Comparison of ENCODE assay signal across 30 cellular contexts in the genomic region with DNA sequence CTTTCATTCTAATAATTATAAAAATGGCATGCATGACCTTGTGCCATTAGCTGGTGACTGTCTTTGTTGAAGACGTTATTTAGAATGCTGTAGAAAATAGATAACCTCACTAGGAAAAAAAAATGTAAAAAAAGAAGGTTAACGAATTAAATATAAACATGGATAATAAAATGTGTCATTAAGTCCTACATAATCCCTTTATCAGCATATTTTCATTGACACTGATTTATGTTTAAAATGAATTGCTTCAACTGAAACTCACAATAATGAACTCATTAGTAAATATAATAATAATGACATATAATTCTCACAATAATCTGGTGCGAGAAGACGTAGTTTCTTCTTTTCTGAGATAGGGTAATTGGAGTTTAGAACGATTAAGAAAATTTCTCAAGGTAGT. TPM values are rescaled to one million over a fixed set of nuclear protein-coding genes. Genes with fewer than 3 reads are reported as not detected.
A peak's percentile ranks its signal among the peaks of the same experiment; 100 is the strongest.
DNase-seq lines count a peak whose midpoint lies in the region; ATAC-seq, FAIRE-seq and TF ChIP-seq lines count a peak whose summit lies in the region.
"Had no signal": no experiment of that assay in that cellular context is flagged by ENCODE, and none has a peak within 500 bp of the region (broad histone marks: within the 10 kb centered on the region; RNA-seq: fewer than 3 reads in every experiment).

No MANE protein-coding gene starts in this region.

- TF ChIP-seq EP300 in HepG2 (IDR thresholded peaks at IDR 0.05; ENCODE audit: low read depth in 2 of 2, low read length in 2 of 2) (no peak), HepG2 (CRISPR knock-in tag; IDR thresholded peaks at IDR 0.05; ENCODE audit: borderline replicate concordance) (no peak), K562 (IDR thresholded peaks at IDR 0.05; ENCODE audit: low read length) (no peak), SK-N-SH (IDR thresholded peaks at IDR 0.05; ENCODE audit: borderline replicate concordance in 1 of 2, low read depth in 1 of 2, low read length in 1 of 2) (no peak)

- no peaks in the 10 kb centered on the region for H3F3A ChIP-seq in SK-N-SH (replicated peaks; ENCODE audit: insufficient read depth)

- H3K4me1 ChIP-seq in HepG2 (ENCODE audit: insufficient read depth, low read length): no peaks in the 10 kb centered on the region
- no peaks in the 10 kb centered on the region for H3K4me1 ChIP-seq in right lobe of liver
- peaks cover 7% of the 10 kb centered on the region for H3K4me1 ChIP-seq in OCI-LY7 (ENCODE audit: insufficient read depth, low read length, poor library complexity, severe bottlenecking)
- no peaks in the 10 kb centered on the region for H3K4me1 ChIP-seq in K562 (replicated peaks in 1 of 2; ENCODE audit: control insufficient read depth in 2 of 2, insufficient read depth in 2 of 2, low read length in 2 of 2)
- no peaks in the 10 kb centered on the region for H3K4me1 ChIP-seq in SK-N-SH (ENCODE audit: control insufficient read depth in 1 of 2, insufficient read depth in 2 of 2, low read depth in 1 of 2, low read length in 1 of 2)
- H3K4me1 ChIP-seq: BE2C, BLaER1 had no signal

- FAIRE-seq in HepG2 (lab: Jason Lieb, UNC): no peak
- FAIRE-seq in K562 (lab: Jason Lieb, UNC): no peak
- FAIRE-seq: GM12878, GM12892, GM18507, GM19239 had no signal

- H3K79me2 ChIP-seq in HepG2 (ENCODE audit: insufficient read depth, low read length): no peaks in the 10 kb centered on the region
- no peaks in the 10 kb centered on the region for H3K79me2 ChIP-seq in OCI-LY7 (ENCODE audit: insufficient read depth, low read depth, low read length)
- H3K79me2 ChIP-seq in K562 (ENCODE audit: control insufficient read depth, insufficient read depth, low read length): no peaks in the 10 kb centered on the region
- H3K79me2 ChIP-seq in SK-N-SH (ENCODE audit: insufficient read depth): no peaks in the 10 kb centered on the region

- no peaks in the 10 kb centered on the region for H3K9me1 ChIP-seq in K562 (ENCODE audit: control insufficient read depth, insufficient read depth, low read length)

- no peak for DNase-seq in HepG2 (ENCODE audit: low spot score)
- DNase-seq in right lobe of liver: no peak
- no peak for DNase-seq in OCI-LY7 (ENCODE audit: low spot score)
- DNase-seq in K562 (ENCODE audit: extremely low read depth in 1 of 4, low spot score in 3 of 4): no peak
- DNase-seq in caudate nucleus (lab: John Stamatoyannopoulos, UW): no peak
- no peak for DNase-seq in SK-N-SH
- DNase-seq in NK-92 (lab: John Stamatoyannopoulos, UW; ENCODE audit: unreplicated experiment): no peak
- DNase-seq: ACHN; BE2C; C1 segment of cervical spinal cord; CD4-positive, alpha-beta memory T cell; CD4-positive, CD25-positive, alpha-beta regulatory T cell; CD8-positive, alpha-beta memory T cell; COR-L47; DMS 273 treated with DMSO at 0.1 percent for 48 hours; DMS153; DMS53; DMS79; DND-41; EL; GDM1 had no signal

- POLR2A ChIA-PET in HepG2 (lab: Yijun Ruan, JAX) (no interaction called here), OCI-LY7 (lab: Charles Lee) (interaction anchor here (0.8 to 1.4 kb wide), 3 partner anchors 23 to 103 kb away, joined by 3 to 7 read pairs (median 5); no protein-coding TSS in a partner anchor), K562 (lab: Yijun Ruan, JAX) (no interaction called here), SK-N-SH (lab: Yijun Ruan, JAX) (no interaction called here)

- H4K20me1 ChIP-seq in HepG2 (ENCODE audit: insufficient read depth, low read length) (no peaks in the 10 kb centered on the region), OCI-LY7 (ENCODE audit: insufficient read depth, low read length) (no peaks in the 10 kb centered on the region), K562 (replicated peaks; ENCODE audit: control insufficient read depth, insufficient read depth, low read length) (no peaks in the 10 kb centered on the region), SK-N-SH (ENCODE audit: insufficient read depth) (no peaks in the 10 kb centered on the region)
- H4K20me1 ChIP-seq: BLaER1 had no signal

- H3K9me2 ChIP-seq in OCI-LY7 (ENCODE audit: insufficient read depth, low read length) (no peaks in the 10 kb centered on the region), SK-N-SH (no peaks in the 10 kb centered on the region)

- no peaks in the 10 kb centered on the region for H3K36me3 ChIP-seq in HepG2 (replicated peaks in 1 of 2; ENCODE audit: control insufficient read depth in 1 of 2, insufficient read depth in 2 of 2, low read length in 2 of 2)
- H3K36me3 ChIP-seq in right lobe of liver: no peaks in the 10 kb centered on the region
- peaks cover 6% of the 10 kb centered on the region; the same call in 1 of the 2 replicates for H3K36me3 ChIP-seq in OCI-LY7 (ENCODE audit: insufficient read depth, low read length)
- no peaks in the 10 kb centered on the region for H3K36me3 ChIP-seq in K562 (ENCODE audit: control insufficient read depth, insufficient read depth, low read length)
- H3K36me3 ChIP-seq in SK-N-SH (replicated peaks in 1 of 2; ENCODE audit: control insufficient read depth in 1 of 2, insufficient read depth in 2 of 2, low read length in 1 of 2): no peaks in the 10 kb centered on the region
- H3K36me3 ChIP-seq: BE2C, BLaER1 had no signal

- in situ Hi-C loops in HepG2 (cut with HindIII; ENCODE audit: extremely low pct_ligation_motif_present, low pct_unique_long_range_greater_than_20kb) (no loop called here), K562 (cut with MboI) (no loop called here)

- H3K27ac ChIP-seq in HepG2 (ENCODE audit: extremely low read length, insufficient read depth, low read length) (no peak overlapping the region), right lobe of liver (no peak overlapping the region), OCI-LY7 (ENCODE audit: low read depth, low read length, poor library complexity, severe bottlenecking) (no peak overlapping the region), K562 (ENCODE audit: extremely low read depth, low read depth, low read length) (no peak overlapping the region), caudate nucleus (ENCODE audit: low read depth, low read length) (no peak overlapping the region), SK-N-SH (ENCODE audit: low read depth in 2 of 2, low read length in 1 of 2) (no peak overlapping the region)
- H3K27ac ChIP-seq: 22Rv1, BLaER1 had no signal

- TF ChIP-seq RAD21 in HepG2 (CRISPR knock-in tag; IDR thresholded peaks at IDR 0.05) (no peak), K562 (CRISPR knock-in tag; conservative IDR thresholded peaks at IDR 0.05 in 1 of 2, IDR thresholded peaks at IDR 0.05 in 1 of 2) (no peak), SK-N-SH (IDR thresholded peaks at IDR 0.05; ENCODE audit: low read length) (no peak)

- peaks cover 41% of the 10 kb centered on the region for H3K9me3 ChIP-seq in HepG2 (ENCODE audit: low read length)
- no peaks in the 10 kb centered on the region for H3K9me3 ChIP-seq in right lobe of liver
- H3K9me3 ChIP-seq in OCI-LY7 (ENCODE audit: low read length): peaks cover 26% of the 10 kb centered on the region
- H3K9me3 ChIP-seq in K562 (replicated peaks; ENCODE audit: control insufficient read depth, insufficient read depth, low read depth, low read length): no peaks in the 10 kb centered on the region; the same call in 1 of the 2 replicates
- H3K9me3 ChIP-seq in SK-N-SH: 0 out of 2 replicates have a peak, but pooled peaks cover 3% of the 10 kb centered on the region
- H3K9me3 ChIP-seq: BE2C had no signal

- no peaks in the 10 kb centered on the region for H3K27me3 ChIP-seq in HepG2 (ENCODE audit: control insufficient read depth in 1 of 2, insufficient read depth in 2 of 2, low read length in 2 of 2)
- H3K27me3 ChIP-seq in right lobe of liver: no peaks in the 10 kb centered on the region
- no peaks in the 10 kb centered on the region for H3K27me3 ChIP-seq in K562 (ENCODE audit: control insufficient read depth in 2 of 2, insufficient read depth in 2 of 2, low read length in 2 of 2)
- no peaks in the 10 kb centered on the region for H3K27me3 ChIP-seq in SK-N-SH (ENCODE audit: insufficient read depth)
- H3K27me3 ChIP-seq: BE2C, BLaER1 had no signal

- ATAC-seq in HepG2 (no peak), right lobe of liver (no peak), K562 (no peak)
- ATAC-seq: GM12878 had no signal

- no peak for TF ChIP-seq POLR2A in HepG2 (IDR thresholded peaks at IDR 0.05; ENCODE audit: insufficient read depth in 1 of 2, low read depth in 2 of 2, low read length in 2 of 2)
- no peak for TF ChIP-seq POLR2A in right lobe of liver (IDR thresholded peaks at IDR 0.05)
- TF ChIP-seq POLR2A in K562 (conservative IDR thresholded peaks at IDR 0.05): no peak

- CTCF ChIA-PET in HepG2 (lab: Yijun Ruan, JAX; ENCODE audit: low intra/inter-chr PET ratio, low total read pairs): no interaction called here
- CTCF ChIA-PET in OCI-LY7 (lab: Charles Lee; ENCODE audit: unreplicated experiment): no interaction called here
- CTCF ChIA-PET in K562 (lab: Yijun Ruan, JAX; ENCODE audit: low intra/inter-chr PET ratio): no interaction called here
- CTCF ChIA-PET in SK-N-SH (lab: Yijun Ruan, JAX): interaction anchor here (1.3 to 5.9 kb wide), 2 partner anchors 14 to 29 kb away, joined by 3 to 26 read pairs; no protein-coding TSS in a partner anchor

- H3K4me3 ChIP-seq in HepG2 (replicated peaks in 1 of 3; ENCODE audit: insufficient read depth in 1 of 3, low read depth in 2 of 3, low read length in 3 of 3) (no peak overlapping the region), right lobe of liver (no peak overlapping the region), OCI-LY7 (ENCODE audit: low read depth, low read length, poor library complexity, severe bottlenecking) (no peak overlapping the region), K562 (no peak overlapping the region), SK-N-SH (ENCODE audit: low read depth in 2 of 2, low read length in 1 of 2) (no peak overlapping the region)
- H3K4me3 ChIP-seq: BLaER1, GM12878 had no signal

- TF ChIP-seq CTCF in HepG2 (CRISPR knock-in tag; IDR thresholded peaks at IDR 0.05) (no peak), right lobe of liver (IDR thresholded peaks at IDR 0.05) (no peak), OCI-LY7 (conservative IDR thresholded peaks at IDR 0.05; ENCODE audit: low read length) (no peak), K562 (IDR thresholded peaks at IDR 0.05 in 2 of 3, conservative IDR thresholded peaks at IDR 0.05 in 1 of 3; ENCODE audit: insufficient read depth in 2 of 3, low read depth in 1 of 3, low read length in 3 of 3) (no peak), SK-N-SH (IDR thresholded peaks at IDR 0.05) (no peak)

- no peak overlapping the region for H2AFZ ChIP-seq in HepG2 (ENCODE audit: low read length)
- H2AFZ ChIP-seq in OCI-LY7 (ENCODE audit: low read length): peak overlapping the region; percentile 5; the same call in 1 of the 2 replicates
- no peak overlapping the region for H2AFZ ChIP-seq in K562 (ENCODE audit: low read depth, low read length)
- H2AFZ ChIP-seq in SK-N-SH (ENCODE audit: low read depth): no peak overlapping the region

- intact Hi-C loops in HepG2 (cut with micrococcal nuclease; ENCODE audit: unreplicated experiment): no loop called here
- intact Hi-C loops in right lobe of liver (cut with DNase I): no loop called here
- intact Hi-C loops in OCI-LY7 (cut with micrococcal nuclease; ENCODE audit: unreplicated experiment): no loop called here
- intact Hi-C loops in K562 (cut with micrococcal nuclease): no loop called here

- H3K9ac ChIP-seq in HepG2 (ENCODE audit: insufficient read depth, low read depth, low read length) (no peak overlapping the region), K562 (ENCODE audit: insufficient read depth in 1 of 2, low read depth in 2 of 2, low read length in 2 of 2) (no peak overlapping the region), SK-N-SH (no peak overlapping the region)
- H3K9ac ChIP-seq: BLaER1 had no signal

- WGBS in HepG2 (ENCODE audit: low lambda C conversion rate): 3% methylated on average over 5 of the region's 5 CpGs
- 32% methylated on average over 5 of the region's 5 CpGs for WGBS in right lobe of liver (ENCODE audit: insufficient coverage, low coverage, low lambda C conversion rate, missing lambda C conversion rate)
- WGBS in K562 (ENCODE audit: insufficient coverage, low coverage, missing lambda C conversion rate): 0% methylated on average over 5 of the region's 5 CpGs
- WGBS in SK-N-SH (ENCODE audit: low lambda C conversion rate): 16% methylated on average over 5 of the region's 5 CpGs

- BruUV-seq in HepG2 (replicated peaks; lab: Mats Ljungman, UMichigan) (no TSS peak), OCI-LY7 (replicated peaks; lab: Mats Ljungman, UMichigan) (no TSS peak), K562 (replicated peaks; lab: Mats Ljungman, UMichigan) (no TSS peak)

- no peak overlapping the region for H3K4me2 ChIP-seq in HepG2 (ENCODE audit: low read depth, low read length)
- no peak overlapping the region for H3K4me2 ChIP-seq in OCI-LY7 (ENCODE audit: low read length)
- no peak overlapping the region for H3K4me2 ChIP-seq in K562 (ENCODE audit: insufficient read depth, low read length)
- H3K4me2 ChIP-seq in SK-N-SH: no peak overlapping the region
- H3K4me2 ChIP-seq: BLaER1 had no signal

RNA-seq across cellular contexts. Expression of a gene that starts 4.7 kb away (rescaled TPM):
- not detected in 2 replicates for total RNA-seq in HepG2 (2016; rRNA removed; fragmentation: Illumina TruSeq; extraction: Trizol)
- total RNA-seq in HepG2 (2016; cell fraction: cytosol; rRNA removed; fragmentation: Illumina TruSeq; extraction: Trizol; ENCODE audit: low read depth): not detected in 2 replicates
- total RNA-seq in HepG2 (2016; cell fraction: insoluble cytoplasmic fraction; rRNA removed; fragmentation: Illumina TruSeq; extraction: Trizol): not detected in 2 replicates
- total RNA-seq in HepG2 (2016; cell fraction: membrane; rRNA removed; fragmentation: Illumina TruSeq; extraction: Trizol): not detected in 2 replicates
- not detected in 2 replicates for total RNA-seq in HepG2 (2016; cell fraction: nucleus; rRNA removed; fragmentation: Illumina TruSeq; extraction: Trizol)
- not detected in 2 replicates for polyA plus RNA-seq in HepG2 (2011; rRNA removed)
- polyA plus RNA-seq in HepG2 (2011; cell fraction: cytosol; rRNA removed): not detected in 2 replicates
- polyA plus RNA-seq in HepG2 (2011; cell fraction: nucleus; rRNA removed): not detected in 2 replicates
- polyA plus RNA-seq in HepG2 (2012): not detected in 2 replicates
- not detected in 2 replicates for polyA plus RNA-seq in HepG2 (2016; cell fraction: cytosol; fragmentation: Illumina TruSeq; extraction: Trizol; ENCODE audit: low read depth)
- polyA plus RNA-seq in HepG2 (2016; cell fraction: insoluble cytoplasmic fraction; fragmentation: Illumina TruSeq; extraction: Trizol; ENCODE audit: low read depth): not detected in 2 replicates
- polyA plus RNA-seq in HepG2 (2016; cell fraction: membrane; fragmentation: Illumina TruSeq; extraction: Trizol; ENCODE audit: low read depth): not detected in 2 replicates
- polyA plus RNA-seq in HepG2 (2016; cell fraction: nucleus; fragmentation: Illumina TruSeq; extraction: Trizol; ENCODE audit: insufficient read depth, low read depth): not detected in 2 replicates
- 2.3 TPM in 1 of 2 replicates, not detected in the other for polyA minus RNA-seq in HepG2 (2011; rRNA and poly(A)+ RNA removed; ENCODE audit: low replicate concordance)
- polyA minus RNA-seq in HepG2 (2011; cell fraction: cytosol; rRNA and poly(A)+ RNA removed): not detected in 2 replicates
- not detected in 2 replicates for polyA minus RNA-seq in HepG2 (2011; cell fraction: nucleus; rRNA and poly(A)+ RNA removed)
- not detected for total RNA-seq in right lobe of liver
- total RNA-seq in OCI-LY7 (2014; rRNA removed; shearing (Covaris generic)): 0.03 and 0.33 TPM in 2 replicates
- 0.13 and 0.48 TPM in 2 replicates for total RNA-seq in OCI-LY7 (2022)
- total RNA-seq in K562 (2011; cell fraction: chromatin; rRNA removed; ENCODE audit: low replicate concordance): not detected in 2 replicates
- not detected in 2 replicates for total RNA-seq in K562 (2011; cell fraction: nucleolus; rRNA removed)
- not detected in 2 replicates for total RNA-seq in K562 (2011; cell fraction: nucleoplasm; rRNA removed)
- not detected in 2 replicates for total RNA-seq in K562 (2014; rRNA removed)
- 0.11 TPM in 1 of 2 replicates, not detected in the other for total RNA-seq in K562 (2014; rRNA removed; fragmentation: Illumina TruSeq; extraction: Trizol)
- total RNA-seq in K562 (2015; rRNA removed; fragmentation: Illumina TruSeq; extraction: Trizol): 0.04 TPM in 2 replicates
- total RNA-seq in K562 (2021): 0.18 TPM in 1 of 2 replicates, not detected in the other
- polyA plus RNA-seq in K562 (2011; rRNA removed): not detected in 2 replicates
- polyA plus RNA-seq in K562 (2011; cell fraction: cytosol; rRNA removed): not detected in 2 replicates
- not detected in 2 replicates for polyA plus RNA-seq in K562 (2011; cell fraction: nucleus; rRNA removed)
- 0.04 and 0.10 TPM in 2 replicates for polyA plus RNA-seq in K562 (2012)
- polyA plus RNA-seq in K562 (2014; fragmentation: Illumina TruSeq; extraction: Trizol): 0.04 and 0.06 TPM in 2 replicates
- under 1 TPM in 1 of 2 experiments, not detected in 1; 0.03 TPM for polyA plus RNA-seq in K562 (2014; fragmentation: Nextera tagmentation; extraction: Ambion mirVana)
- 0.11 and 0.18 TPM in 2 replicates for polyA plus RNA-seq in K562 (2014; rRNA removed)
- polyA minus RNA-seq in K562 (2011; rRNA and poly(A)+ RNA removed): not detected in 2 replicates
- polyA minus RNA-seq in K562 (2011; cell fraction: cytosol; rRNA and poly(A)+ RNA removed): not detected in 2 replicates
- not detected in 2 replicates for polyA minus RNA-seq in K562 (2011; cell fraction: nucleus; rRNA and poly(A)+ RNA removed)
- polyA plus RNA-seq in SK-N-SH (2012; rRNA removed): 0.03 TPM in 1 of 2 replicates, not detected in the other
- 0.01 TPM in 2 replicates for polyA plus RNA-seq in SK-N-SH (2012; cell fraction: cytosol; rRNA removed)
- polyA plus RNA-seq in SK-N-SH (2012; cell fraction: nucleus; rRNA removed): not detected in 2 replicates
- total RNA-seq: A673; CD4-positive, alpha-beta memory T cell; CD4-positive, CD25-positive, alpha-beta regulatory T cell; CD8-positive, alpha-beta memory T cell; GM12878 had no signal
- polyA plus RNA-seq: AG04450; CD14-positive monocyte; CD4-positive, alpha-beta memory T cell; CD4-positive, CD25-positive, alpha-beta regulatory T cell; CD8-positive, alpha-beta memory T cell had no signal
